1 cellular context compared by ENCODE assay signal in the genomic region with DNA sequence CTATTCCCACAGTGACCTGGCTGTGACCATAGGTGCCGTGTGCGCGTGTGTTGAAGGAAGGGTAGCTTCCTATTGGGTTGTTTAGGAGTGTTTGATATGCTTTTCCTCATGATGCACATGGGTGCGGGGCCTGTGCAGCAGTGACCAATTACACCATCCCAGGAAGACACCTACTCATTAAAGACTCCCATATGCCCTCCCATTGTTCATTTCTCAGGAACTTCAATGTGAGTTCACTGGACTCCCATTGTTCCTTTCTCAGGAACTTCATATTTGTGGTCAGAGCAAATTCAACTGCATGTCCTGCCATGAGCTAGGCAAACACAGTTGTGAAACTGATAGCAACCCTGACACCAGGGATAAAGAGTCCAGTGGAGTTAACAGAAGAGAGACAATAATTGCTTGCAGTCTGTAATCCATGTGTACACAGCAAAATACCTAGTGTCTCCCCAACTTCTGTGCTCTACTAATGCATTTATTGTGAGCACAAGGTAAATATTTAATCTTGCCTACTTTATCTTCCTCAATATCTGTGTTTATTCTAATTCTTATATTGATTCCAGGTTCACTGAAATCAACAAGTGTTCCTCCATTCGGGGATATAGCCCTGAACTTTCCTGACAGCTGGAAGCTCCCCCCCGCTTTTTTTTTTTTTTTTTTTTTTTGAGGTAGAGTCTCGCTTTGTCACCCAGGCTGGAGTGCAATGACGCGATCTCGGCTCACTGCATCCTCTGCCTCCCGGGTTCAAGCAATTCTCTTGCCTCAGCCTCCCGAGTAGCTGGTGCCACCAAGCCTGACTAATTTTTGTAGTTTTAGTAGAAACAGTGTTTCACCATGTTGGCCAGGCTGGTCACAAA.
TF ChIP-seq lines count a peak whose summit lies in the region.

No MANE protein-coding gene starts in this region.

TF ChIP-seq in HepG2, 621 proteins besides CTCF, POLR2A, EP300 and RAD21 (continued from another document and continues in another):
- 0 out of 2 replicates have a peak, but pooled peaks have one; percentile 51 for TF ChIP-seq ZNF784 (CRISPR knock-in tag; IDR thresholded peaks at IDR 0.05; ENCODE audit: borderline replicate concordance)
- TF ChIP-seq TBX3 (IDR thresholded peaks at IDR 0.05; ENCODE audit: borderline replicate concordance) = peak; percentile 99
- no peak for TF ChIP-seq ZSCAN20 (CRISPR knock-in tag; IDR thresholded peaks at IDR 0.05; ENCODE audit: borderline replicate concordance)
- no peak for TF ChIP-seq ZNF337 (CRISPR knock-in tag; IDR thresholded peaks at IDR 0.05; ENCODE audit: borderline replicate concordance, low read depth)
- peak; percentile 79; the same call in 1 of the 2 replicates for TF ChIP-seq ZBTB20 (CRISPR knock-in tag; IDR thresholded peaks at IDR 0.05; ENCODE audit: borderline replicate concordance, low read depth)
- TF ChIP-seq NBN (conservative IDR thresholded peaks at IDR 0.05) = no peak
- TF ChIP-seq CENPBD1 (CRISPR knock-in tag; IDR thresholded peaks at IDR 0.05; ENCODE audit: borderline replicate concordance, low read depth) = no peak
- TF ChIP-seq, protein P1, sequence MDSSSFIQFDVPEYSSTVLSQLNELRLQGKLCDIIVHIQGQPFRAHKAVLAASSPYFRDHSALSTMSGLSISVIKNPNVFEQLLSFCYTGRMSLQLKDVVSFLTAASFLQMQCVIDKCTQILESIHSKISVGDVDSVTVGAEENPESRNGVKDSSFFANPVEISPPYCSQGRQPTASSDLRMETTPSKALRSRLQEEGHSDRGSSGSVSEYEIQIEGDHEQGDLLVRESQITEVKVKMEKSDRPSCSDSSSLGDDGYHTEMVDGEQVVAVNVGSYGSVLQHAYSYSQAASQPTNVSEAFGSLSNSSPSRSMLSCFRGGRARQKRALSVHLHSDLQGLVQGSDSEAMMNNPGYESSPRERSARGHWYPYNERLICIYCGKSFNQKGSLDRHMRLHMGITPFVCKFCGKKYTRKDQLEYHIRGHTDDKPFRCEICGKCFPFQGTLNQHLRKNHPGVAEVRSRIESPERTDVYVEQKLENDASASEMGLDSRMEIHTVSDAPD (CRISPR knock-in tag; IDR thresholded peaks at IDR 0.05) = peak; percentile 42; the same call in 1 of the 2 replicates
- TF ChIP-seq ZNF34 (CRISPR knock-in tag; IDR thresholded peaks at IDR 0.05; ENCODE audit: borderline replicate concordance) = 0 out of 2 replicates have a peak, but pooled peaks have one; percentile 31
- no peak for TF ChIP-seq SAFB2 (CRISPR knock-in tag; IDR thresholded peaks at IDR 0.05; ENCODE audit: borderline replicate concordance, low read depth)
- TF ChIP-seq, protein P2, sequence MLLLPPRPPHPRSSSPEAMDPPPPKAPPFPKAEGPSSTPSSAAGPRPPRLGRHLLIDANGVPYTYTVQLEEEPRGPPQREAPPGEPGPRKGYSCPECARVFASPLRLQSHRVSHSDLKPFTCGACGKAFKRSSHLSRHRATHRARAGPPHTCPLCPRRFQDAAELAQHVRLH (CRISPR knock-in tag; IDR thresholded peaks at IDR 0.05; ENCODE audit: borderline replicate concordance, low read depth) = no peak
- TF ChIP-seq ZBTB3 (CRISPR knock-in tag; IDR thresholded peaks at IDR 0.05; ENCODE audit: borderline replicate concordance, low read depth) = peak; percentile 94
- no peak for TF ChIP-seq GPN1 (CRISPR knock-in tag; IDR thresholded peaks at IDR 0.05; ENCODE audit: borderline replicate concordance)
- no peak for TF ChIP-seq CENPX (CRISPR knock-in tag; IDR thresholded peaks at IDR 0.05)
- no peak for TF ChIP-seq HNRNPLL (IDR thresholded peaks at IDR 0.05; ENCODE audit: low read depth, low read length, poor library complexity, severe bottlenecking)
- TF ChIP-seq SMARCE1 (IDR thresholded peaks at IDR 0.05; ENCODE audit: borderline replicate concordance) = no peak
- TF ChIP-seq CC2D1A (CRISPR knock-in tag; IDR thresholded peaks at IDR 0.05) = 0 out of 2 replicates have a peak, but pooled peaks have one; percentile 65
- TF ChIP-seq KDM1A (CRISPR knock-in tag; IDR thresholded peaks at IDR 0.05) = peak; percentile 77; the same call in 1 of the 2 replicates
- TF ChIP-seq SRF (IDR thresholded peaks at IDR 0.05; ENCODE audit: low read depth, low read length) = no peak
- no peak for TF ChIP-seq HCFC1 (IDR thresholded peaks at IDR 0.05; ENCODE audit: low read depth, low read length)
- TF ChIP-seq ATM (IDR thresholded peaks at IDR 0.05; ENCODE audit: borderline replicate concordance) = no peak
- TF ChIP-seq ZNF619 (CRISPR knock-in tag; IDR thresholded peaks at IDR 0.05) = no peak
- TF ChIP-seq SUZ12 (IDR thresholded peaks at IDR 0.05; ENCODE audit: low read depth, low read length) = no peak
- TF ChIP-seq ZNF263 (CRISPR knock-in tag; IDR thresholded peaks at IDR 0.05) = no peak
- no peak for TF ChIP-seq ZNF282 (IDR thresholded peaks at IDR 0.05; ENCODE audit: partially characterized antibody)
- TF ChIP-seq, protein P3, sequence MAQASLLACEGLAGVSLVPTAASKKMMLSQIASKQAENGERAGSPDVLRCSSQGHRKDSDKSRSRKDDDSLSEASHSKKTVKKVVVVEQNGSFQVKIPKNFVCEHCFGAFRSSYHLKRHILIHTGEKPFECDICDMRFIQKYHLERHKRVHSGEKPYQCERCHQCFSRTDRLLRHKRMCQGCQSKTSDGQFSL (CRISPR knock-in tag; IDR thresholded peaks at IDR 0.05) = no peak
- TF ChIP-seq SP1 (IDR thresholded peaks at IDR 0.05) = no peak
- TF ChIP-seq SP1 (CRISPR knock-in tag; IDR thresholded peaks at IDR 0.05) = 0 out of 2 replicates have a peak, but pooled peaks have one; percentile 23
- TF ChIP-seq, protein P4, sequence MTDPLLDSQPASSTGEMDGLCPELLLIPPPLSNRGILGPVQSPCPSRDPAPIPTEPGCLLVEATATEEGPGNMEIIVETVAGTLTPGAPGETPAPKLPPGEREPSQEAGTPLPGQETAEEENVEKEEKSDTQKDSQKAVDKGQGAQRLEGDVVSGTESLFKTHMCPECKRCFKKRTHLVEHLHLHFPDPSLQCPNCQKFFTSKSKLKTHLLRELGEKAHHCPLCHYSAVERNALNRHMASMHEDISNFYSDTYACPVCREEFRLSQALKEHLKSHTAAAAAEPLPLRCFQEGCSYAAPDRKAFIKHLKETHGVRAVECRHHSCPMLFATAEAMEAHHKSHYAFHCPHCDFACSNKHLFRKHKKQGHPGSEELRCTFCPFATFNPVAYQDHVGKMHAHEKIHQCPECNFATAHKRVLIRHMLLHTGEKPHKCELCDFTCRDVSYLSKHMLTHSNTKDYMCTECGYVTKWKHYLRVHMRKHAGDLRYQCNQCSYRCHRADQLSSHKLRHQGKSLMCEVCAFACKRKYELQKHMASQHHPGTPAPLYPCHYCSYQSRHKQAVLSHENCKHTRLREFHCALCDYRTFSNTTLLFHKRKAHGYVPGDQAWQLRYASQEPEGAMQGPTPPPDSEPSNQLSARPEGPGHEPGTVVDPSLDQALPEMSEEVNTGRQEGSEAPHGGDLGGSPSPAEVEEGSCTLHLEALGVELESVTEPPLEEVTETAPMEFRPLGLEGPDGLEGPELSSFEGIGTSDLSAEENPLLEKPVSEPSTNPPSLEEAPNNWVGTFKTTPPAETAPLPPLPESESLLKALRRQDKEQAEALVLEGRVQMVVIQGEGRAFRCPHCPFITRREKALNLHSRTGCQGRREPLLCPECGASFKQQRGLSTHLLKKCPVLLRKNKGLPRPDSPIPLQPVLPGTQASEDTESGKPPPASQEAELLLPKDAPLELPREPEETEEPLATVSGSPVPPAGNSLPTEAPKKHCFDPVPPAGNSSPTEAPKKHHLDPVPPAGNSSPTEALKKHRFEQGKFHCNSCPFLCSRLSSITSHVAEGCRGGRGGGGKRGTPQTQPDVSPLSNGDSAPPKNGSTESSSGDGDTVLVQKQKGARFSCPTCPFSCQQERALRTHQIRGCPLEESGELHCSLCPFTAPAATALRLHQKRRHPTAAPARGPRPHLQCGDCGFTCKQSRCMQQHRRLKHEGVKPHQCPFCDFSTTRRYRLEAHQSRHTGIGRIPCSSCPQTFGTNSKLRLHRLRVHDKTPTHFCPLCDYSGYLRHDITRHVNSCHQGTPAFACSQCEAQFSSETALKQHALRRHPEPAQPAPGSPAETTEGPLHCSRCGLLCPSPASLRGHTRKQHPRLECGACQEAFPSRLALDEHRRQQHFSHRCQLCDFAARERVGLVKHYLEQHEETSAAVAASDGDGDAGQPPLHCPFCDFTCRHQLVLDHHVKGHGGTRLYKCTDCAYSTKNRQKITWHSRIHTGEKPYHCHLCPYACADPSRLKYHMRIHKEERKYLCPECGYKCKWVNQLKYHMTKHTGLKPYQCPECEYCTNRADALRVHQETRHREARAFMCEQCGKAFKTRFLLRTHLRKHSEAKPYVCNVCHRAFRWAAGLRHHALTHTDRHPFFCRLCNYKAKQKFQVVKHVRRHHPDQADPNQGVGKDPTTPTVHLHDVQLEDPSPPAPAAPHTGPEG (CRISPR knock-in tag; IDR thresholded peaks at IDR 0.05) = 0 out of 2 replicates have a peak, but pooled peaks have one; percentile 47
- TF ChIP-seq, protein P5, sequence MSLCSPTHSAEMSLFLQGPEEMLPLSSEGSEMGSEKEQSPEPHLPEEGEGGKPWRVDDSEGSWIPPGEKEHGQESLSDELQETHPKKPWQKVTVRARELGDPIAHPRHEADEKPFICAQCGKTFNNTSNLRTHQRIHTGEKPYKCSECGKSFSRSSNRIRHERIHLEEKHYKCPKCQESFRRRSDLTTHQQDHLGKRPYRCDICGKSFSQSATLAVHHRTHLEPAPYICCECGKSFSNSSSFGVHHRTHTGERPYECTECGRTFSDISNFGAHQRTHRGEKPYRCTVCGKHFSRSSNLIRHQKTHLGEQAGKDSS (CRISPR knock-in tag; IDR thresholded peaks at IDR 0.05; ENCODE audit: borderline replicate concordance, low read depth) = no peak
- peak; percentile 87 for TF ChIP-seq ONECUT2 (CRISPR knock-in tag; IDR thresholded peaks at IDR 0.05)
- no peak for TF ChIP-seq ZNF274 (CRISPR knock-in tag; IDR thresholded peaks at IDR 0.05)
- TF ChIP-seq ZNF232 (CRISPR knock-in tag; IDR thresholded peaks at IDR 0.05; ENCODE audit: borderline replicate concordance) = no peak
- no peak for TF ChIP-seq IRX3 (CRISPR knock-in tag; IDR thresholded peaks at IDR 0.05; ENCODE audit: borderline replicate concordance, low read depth)
- TF ChIP-seq ZNF260 (CRISPR knock-in tag; IDR thresholded peaks at IDR 0.05; ENCODE audit: borderline replicate concordance, low read depth) = no peak
- no peak; the same call in none of the 2 replicates for TF ChIP-seq MIXL1 (CRISPR knock-in tag; IDR thresholded peaks at IDR 0.05)
- no peak for TF ChIP-seq ZNF598 (CRISPR knock-in tag; IDR thresholded peaks at IDR 0.05; ENCODE audit: borderline replicate concordance)
- no peak for TF ChIP-seq SIN3A (IDR thresholded peaks at IDR 0.05; ENCODE audit: borderline replicate concordance, low read depth, low read length)
- TF ChIP-seq CCDC6 (CRISPR knock-in tag; IDR thresholded peaks at IDR 0.05) = peak; percentile 80
- no peak for TF ChIP-seq TMF1 (CRISPR knock-in tag; IDR thresholded peaks at IDR 0.05; ENCODE audit: low read depth)
- TF ChIP-seq ZNF451 (CRISPR knock-in tag; IDR thresholded peaks at IDR 0.05) = no peak
- no peak for TF ChIP-seq ZNF547 (CRISPR knock-in tag; IDR thresholded peaks at IDR 0.05)
- TF ChIP-seq ZNF816 (CRISPR knock-in tag; IDR thresholded peaks at IDR 0.05; ENCODE audit: borderline replicate concordance) = peak; percentile 76; the same call in 1 of the 2 replicates
- no peak for TF ChIP-seq SETDB1 (CRISPR knock-in tag; IDR thresholded peaks at IDR 0.05; ENCODE audit: borderline replicate concordance)
- TF ChIP-seq ZNF709 (CRISPR knock-in tag; IDR thresholded peaks at IDR 0.05) = no peak
- TF ChIP-seq ESRRA (CRISPR knock-in tag; IDR thresholded peaks at IDR 0.05; ENCODE audit: low read depth) = no peak
- no peak for TF ChIP-seq ARNT (IDR thresholded peaks at IDR 0.05)
- no peak for TF ChIP-seq KDM5B (CRISPR knock-in tag; IDR thresholded peaks at IDR 0.05; ENCODE audit: borderline replicate concordance)
- no peak; the same call in 1 of the 2 replicates for TF ChIP-seq KDM5A (IDR thresholded peaks at IDR 0.05; ENCODE audit: borderline replicate concordance, low read length)
- TF ChIP-seq ZNF44 (CRISPR knock-in tag; IDR thresholded peaks at IDR 0.05) = no peak
- 0 out of 2 replicates have a peak, but pooled peaks have one; percentile 72 for TF ChIP-seq STAT5B (CRISPR knock-in tag; IDR thresholded peaks at IDR 0.05)
- peak; percentile 83 for TF ChIP-seq RCOR2 (CRISPR knock-in tag; IDR thresholded peaks at IDR 0.05)
- TF ChIP-seq KLF12 (CRISPR knock-in tag; IDR thresholded peaks at IDR 0.05; ENCODE audit: borderline replicate concordance) = no peak
- no peak for TF ChIP-seq LBX2 (CRISPR knock-in tag; IDR thresholded peaks at IDR 0.05; ENCODE audit: borderline replicate concordance)
- TF ChIP-seq SMAD1 (CRISPR knock-in tag; IDR thresholded peaks at IDR 0.05; ENCODE audit: borderline replicate concordance, low read depth) = no peak
- TF ChIP-seq ZNF704 (CRISPR knock-in tag; IDR thresholded peaks at IDR 0.05; ENCODE audit: borderline replicate concordance) = no peak
- TF ChIP-seq AGO2 (optimal IDR thresholded peaks at IDR 0.05; ENCODE audit: low read depth, low read length) = no peak
